22 cellular contexts compared by ENCODE assay signal in genomic region chr18:28127228-28127627, GRCh38. TPM values are rescaled to one million over a fixed set of nuclear protein-coding genes. Genes with fewer than 3 reads are reported as not detected.
DNase-seq lines count a peak whose midpoint lies in the region; ATAC-seq and TF ChIP-seq lines count a peak whose summit lies in the region.
"Had no signal": no experiment of that assay in that cellular context is flagged by ENCODE, and none has a peak within 500 bp of the region (broad histone marks: within the 10 kb centered on the region; RNA-seq: fewer than 3 reads in every experiment).

No MANE protein-coding gene starts in this region.

- H3K27ac ChIP-seq in RWPE2 (ENCODE audit: poor library complexity, severe bottlenecking) (peak overlapping the region; percentile 36), heart left ventricle (peak overlapping the region; percentile 50 to 97 (median 76)), hepatocyte (no peak overlapping the region), stomach (peak overlapping the region in 1 of 5 donors; percentile 35)
- H3K27ac ChIP-seq: BLaER1, GM23248, Peyer's patch had no signal

- H3K27me3 ChIP-seq in RWPE2 (ENCODE audit: insufficient read depth, poor library complexity, severe bottlenecking) (no peaks in the 10 kb centered on the region), heart left ventricle (no peaks in the 10 kb centered on the region), hepatocyte (no peaks in the 10 kb centered on the region), stomach (no peaks in the 10 kb centered on the region)
- H3K27me3 ChIP-seq: BLaER1, Peyer's patch had no signal

- H3K79me2 ChIP-seq in hepatocyte = peaks cover 64% of the 10 kb centered on the region

- H3K4me1 ChIP-seq in RWPE2 (ENCODE audit: insufficient read depth, poor library complexity, severe bottlenecking) = peaks cover 30% of the 10 kb centered on the region
- peaks cover 0 to 71% (median 10%) of the 10 kb centered on the region in 12 donors for H3K4me1 ChIP-seq in heart left ventricle
- peaks cover 4% of the 10 kb centered on the region for H3K4me1 ChIP-seq in hepatocyte (ENCODE audit: insufficient read depth)
- H3K4me1 ChIP-seq in stomach = peaks cover 0 to 9% (median 2%) of the 10 kb centered on the region in 4 donors
- H3K4me1 ChIP-seq: BLaER1, Peyer's patch had no signal

- intact Hi-C loops in heart left ventricle (cut with DNase I) = loop anchor here in 1 of 10 donors (5.0 kb wide), 1 partner anchor 35 kb away; no protein-coding TSS in a partner anchor
- intact Hi-C loops in stomach (cut with DNase I; ENCODE audit: low total_unique reads) = no loop called here

- no peak overlapping the region for H2AFZ ChIP-seq in hepatocyte
- H2AFZ ChIP-seq: GM23248 had no signal

- H3K4me3 ChIP-seq in RWPE2 (ENCODE audit: severe bottlenecking) (no peak overlapping the region), heart left ventricle (peak overlapping the region in 2 of 12 donors; percentile 0 to 2), hepatocyte (no peak overlapping the region), stomach (no peak overlapping the region)
- H3K4me3 ChIP-seq: BLaER1, GM23248, Peyer's patch had no signal

- 50 to 60% (median 56%) methylated on average over 6 of the region's 6 CpGs for WGBS in heart left ventricle, 4 donors
- 99% methylated on average over 6 of the region's 6 CpGs for WGBS in hepatocyte (ENCODE audit: low lambda C conversion rate, missing lambda C conversion rate)
- WGBS in stomach, 5 donors = 65 to 93% (median 82%) methylated on average over 6 of the region's 6 CpGs

- H3K9me3 ChIP-seq in RWPE2 (ENCODE audit: severe bottlenecking) (no peaks in the 10 kb centered on the region), heart left ventricle (no peaks in the 10 kb centered on the region), hepatocyte (ENCODE audit: low read depth) (no peaks in the 10 kb centered on the region), stomach (no peaks in the 10 kb centered on the region)
- H3K9me3 ChIP-seq: BLaER1, Peyer's patch had no signal

- TF ChIP-seq POLR2A in heart left ventricle (IDR thresholded peaks at IDR 0.05) (no peak), stomach (IDR thresholded peaks at IDR 0.05) (no peak)

- H4K20me1 ChIP-seq in hepatocyte (ENCODE audit: insufficient read depth, poor library complexity, severe bottlenecking) = no peaks in the 10 kb centered on the region
- H4K20me1 ChIP-seq: BLaER1 had no signal

- no peaks in the 10 kb centered on the region for H3K36me3 ChIP-seq in RWPE2 (ENCODE audit: low read depth)
- H3K36me3 ChIP-seq in heart left ventricle = no peaks in the 10 kb centered on the region
- no peaks in the 10 kb centered on the region for H3K36me3 ChIP-seq in hepatocyte (replicated peaks; ENCODE audit: insufficient read depth, low read depth)
- no peaks in the 10 kb centered on the region for H3K36me3 ChIP-seq in stomach
- H3K36me3 ChIP-seq: BLaER1, Peyer's patch had no signal

- peak overlapping the region; percentile 6 for H3K4me2 ChIP-seq in hepatocyte
- H3K4me2 ChIP-seq: BLaER1 had no signal

- no peaks in the 10 kb centered on the region for H3K9me2 ChIP-seq in hepatocyte (replicated peaks; ENCODE audit: insufficient read depth)

- TF ChIP-seq CTCF in RWPE2 (IDR thresholded peaks at IDR 0.05; ENCODE audit: poor library complexity, severe bottlenecking) (no peak), heart left ventricle (IDR thresholded peaks at IDR 0.05) (no peak), hepatocyte (IDR thresholded peaks at IDR 0.05; ENCODE audit: poor library complexity) (no peak), stomach (IDR thresholded peaks at IDR 0.05) (no peak)

- TF ChIP-seq EP300 in stomach (IDR thresholded peaks at IDR 0.05) = no peak

- ATAC-seq in RWPE2 (ENCODE audit: low read depth) = no peak
- peak; percentile 72 to 83 (median 78) for ATAC-seq in heart left ventricle
- no peak for ATAC-seq in GM21825 (IDR thresholded peaks at IDR 0.05; ENCODE audit: unreplicated experiment)

- DNase-seq in RWPE2 (ENCODE audit: low spot score) (no peak), heart left ventricle (peak in 3 of 5 donors; percentile 45 to 70 (median 58)), hepatocyte (ENCODE audit: low spot score) (no peak), stomach (peak; percentile 60), NCI-H446 treated with DMSO at 0.1 percent for 48 hours (lab: John Stamatoyannopoulos, UW) (no peak), cortex of kidney (lab: John Stamatoyannopoulos, UW) (no peak)
- DNase-seq: CD4-positive, alpha-beta T cell; COR-L47; DMS79; GM23248; H9; HFFc6; KG1; NCI-H1092; NCI-H1436; NCI-H187 treated with DMSO at 0.1 percent for 48 hours; NCI-H2107; NCI-H510A; Peyer's patch; SHP77 treated with DMSO at 0.1 percent for 48 hours had no signal

RNA-seq across cellular contexts. Expression of gene CDH2, which starts 49.7 kb away (rescaled TPM):
- total RNA-seq in heart left ventricle = 100 to 1,000 TPM; 313 to 594 (median 411) TPM
- 100 to 1,000 TPM in 1 of 2 donors, 10 to 100 TPM in 1; 62.5 to 169 TPM for polyA plus RNA-seq in heart left ventricle
- total RNA-seq in hepatocyte = 117 and 132 TPM in 2 replicates
- polyA plus RNA-seq in hepatocyte = 65.9 and 81.8 TPM in 2 replicates
- 10 to 100 TPM in 2 of 5 donors, 1 to 10 TPM in 2, under 1 TPM in 1; 0.58 to 21.9 (median 9.2) TPM for total RNA-seq in stomach
- polyA plus RNA-seq in stomach = 1 to 10 TPM; 1.3 to 3.7 (median 1.5) TPM
- total RNA-seq: CD4-positive, alpha-beta T cell had no signal

Comparison
In these comparisons a context has a peak if more than half of its experiments do, and no peak if none do; other contexts are left out.
1. ATAC-seq: peak in heart left ventricle (4 of 4); none in RWPE2 (single experiment) and GM21825 (single experiment).
2. DNase-seq: peak in heart left ventricle (3 of 5) and stomach (single experiment); none in RWPE2 (single experiment), hepatocyte (single experiment), NCI-H446 treated with DMSO at 0.1 percent for 48 hours (single experiment) and cortex of kidney (single experiment).